18 cellular contexts compared by ENCODE assay signal in the genomic region with DNA sequence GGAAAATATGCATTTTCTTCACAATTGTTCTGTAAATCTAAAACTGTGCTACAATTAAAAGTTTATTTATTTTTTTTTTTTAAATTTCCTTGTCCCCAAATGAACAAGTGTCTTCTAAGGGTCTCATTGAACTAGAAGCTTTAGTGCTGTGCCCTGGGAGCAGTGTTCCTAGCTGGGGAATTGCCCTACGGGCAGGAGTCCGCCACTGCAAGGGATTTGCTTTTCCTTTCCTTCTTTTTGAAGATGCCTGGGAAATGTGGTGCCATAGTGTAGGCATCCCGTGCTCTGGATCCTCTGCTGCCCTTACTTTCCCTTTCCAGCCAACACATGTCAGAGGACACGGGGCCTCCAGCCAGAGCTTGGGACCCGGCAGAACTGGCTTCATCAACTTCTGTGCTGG.
"Had no signal": no experiment of that assay in that cellular context is flagged by ENCODE, and none has a peak within 500 bp of the region (broad histone marks: within the 10 kb centered on the region; RNA-seq: fewer than 3 reads in every experiment).

No MANE protein-coding gene starts in this region.

- H2AFZ ChIP-seq: parathyroid adenoma had no signal

- H3K27me3 ChIP-seq: dorsolateral prefrontal cortex, esophagus muscularis mucosa, stomach, testis, upper lobe of right lung had no signal

- H3K9ac ChIP-seq: parathyroid adenoma had no signal

- H3K36me3 ChIP-seq: esophagus muscularis mucosa, lower lobe of right lung, stomach, upper lobe of right lung had no signal

- H3K4me1 ChIP-seq: esophagus muscularis mucosa, lower lobe of right lung, parathyroid adenoma, stomach, testis, upper lobe of right lung had no signal

- H3K4me3 ChIP-seq: dorsolateral prefrontal cortex, esophagus muscularis mucosa, lower lobe of right lung, stomach, testis, upper lobe of right lung had no signal

- H3K9me3 ChIP-seq: esophagus muscularis mucosa, lower lobe of right lung, stomach, testis, upper lobe of right lung had no signal

- FAIRE-seq: endometrium had no signal

- H3K27ac ChIP-seq: dorsolateral prefrontal cortex, esophagus muscularis mucosa, lower lobe of right lung, parathyroid adenoma, stomach, testis, upper lobe of right lung had no signal

- H3K79me2 ChIP-seq: parathyroid adenoma had no signal

- ATAC-seq: activated CD4-positive, CD25-positive, alpha-beta regulatory T cell treated with anti-CD3 and anti-CD28 coated beads, Interleukin-2, amount 50 U/mL, for 24 hours; left colon; lower lobe of right lung; upper lobe of right lung had no signal

- DNase-seq: activated CD4-positive, alpha-beta T cell treated with anti-CD3 and anti-CD28 coated beads, Interleukin-2, amount 50 U/mL, for 1 hour; activated CD8-positive, alpha-beta memory T cell treated with anti-CD3 and anti-CD28 coated beads for 24 hours; activated gamma-delta T cell treated with Interleukin-2 at 50 U/mL for 16 hours; activated naive CD8-positive, alpha-beta T cell treated with anti-CD3 and anti-CD28 coated beads, Interleukin-2, amount 10 ng/mL, durations not matched to agents 7 days and 5 days; aorta; dorsolateral prefrontal cortex; left colon; lower lobe of right lung; midbrain; stimulated activated CD4-positive, alpha-beta T cell treated with anti-CD3 and anti-CD28 coated beads, Interleukin-12 subunit alpha, Interleukin-12 subunit beta, amount 100 ng/mL, for 4 hours; stimulated activated CD4-positive, alpha-beta T cell treated with anti-CD3 and anti-CD28 coated beads, Interleukin-2, amount 100 ng/mL, for 24 hours; stomach; testis; upper lobe of right lung had no signal
